Comparison of ENCODE assay signal across 9 cellular contexts in the genomic region with DNA sequence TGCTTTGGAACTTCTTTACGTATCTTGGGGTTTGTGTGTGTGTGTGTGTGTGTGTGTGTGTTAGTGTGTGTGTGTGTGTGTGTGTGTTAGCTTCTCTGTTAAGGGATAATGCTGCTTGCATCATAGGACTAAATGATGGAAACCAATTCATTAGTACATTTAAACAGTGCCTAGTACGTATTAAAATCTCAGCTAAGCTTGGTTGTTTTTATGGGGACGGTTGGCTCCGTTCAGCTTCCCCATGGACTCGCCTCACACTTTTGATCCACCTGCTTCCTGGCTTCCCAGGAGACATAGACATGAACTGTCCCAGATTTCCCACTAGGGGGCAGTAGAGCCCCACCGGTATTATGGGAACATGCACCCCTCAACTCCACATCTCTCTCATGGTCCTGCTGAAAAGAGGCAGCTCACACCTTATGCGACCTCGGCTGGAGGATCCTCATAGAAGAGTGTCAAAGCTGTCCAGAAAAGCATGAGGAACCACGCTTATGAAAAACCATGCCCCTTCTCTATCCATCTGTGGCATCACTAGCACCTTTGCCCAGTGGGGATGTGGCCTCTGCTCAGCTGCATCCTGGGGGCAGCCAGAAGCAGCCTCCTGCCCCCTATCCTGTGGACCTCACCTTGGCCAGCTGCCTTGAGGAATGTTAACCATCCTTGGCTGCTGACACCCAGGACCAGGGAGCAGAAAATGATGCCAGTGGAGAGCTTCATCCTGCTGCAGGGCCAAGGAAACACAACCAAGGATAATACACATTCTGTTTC. TPM values are rescaled to one million over a fixed set of nuclear protein-coding genes. Genes with fewer than 3 reads are reported as not detected.
DNase-seq lines count a peak whose midpoint lies in the region; ATAC-seq, FAIRE-seq and TF ChIP-seq lines count a peak whose summit lies in the region.
"Had no signal": no experiment of that assay in that cellular context is flagged by ENCODE, and none has a peak within 500 bp of the region (broad histone marks: within the 10 kb centered on the region; RNA-seq: fewer than 3 reads in every experiment).

No MANE protein-coding gene starts in this region.

- ATAC-seq in GM19463 (IDR thresholded peaks at IDR 0.05; ENCODE audit: unreplicated experiment): peak; percentile 92
- peak; percentile 77 to 79 for ATAC-seq in natural killer cell treated with Interleukin-12 subunit alpha and Interleukin-12 subunit beta and Interleukin-15 and Interleukin-18, amount 100 ng/mL, for 72 hours

- H3K36me3 Mint-ChIP-seq in natural killer cell treated with Interleukin-12 subunit alpha and Interleukin-12 subunit beta and Interleukin-15 and Interleukin-18, amount 100 ng/mL, for 72 hours: no peaks in the 10 kb centered on the region
- H3K36me3 Mint-ChIP-seq: activated naive CD4-positive, alpha-beta T cell treated with anti-CD3 and anti-CD28 coated beads, Interleukin-2, amount 50 U/mL, for 24 hours had no signal

- H3K4me1 Mint-ChIP-seq in natural killer cell treated with Interleukin-12 subunit alpha and Interleukin-12 subunit beta and Interleukin-15 and Interleukin-18, amount 100 ng/mL, for 72 hours (ENCODE audit: low read depth in 2 of 2): peaks cover 0 to 6% of the 10 kb centered on the region in 2 donors
- H3K4me1 Mint-ChIP-seq: activated naive CD4-positive, alpha-beta T cell treated with anti-CD3 and anti-CD28 coated beads, Interleukin-2, amount 50 U/mL, for 24 hours had no signal

- H3K27me3 ChIP-seq in NT2/D1 (ENCODE audit: insufficient read depth, insufficient read length): peaks cover 14% of the 10 kb centered on the region

- H3K4me1 ChIP-seq in NT2/D1 (ENCODE audit: insufficient read depth, insufficient read length): no peaks in the 10 kb centered on the region

- H3K4me3 ChIP-seq in NT2/D1 (ENCODE audit: insufficient read length, low read depth): no peak overlapping the region

- TF ChIP-seq POLR2A in erythroblast (IDR thresholded peaks at IDR 0.05; ENCODE audit: low read length): no peak

- no peak for FAIRE-seq in HTR-8/SVneo (lab: Jason Lieb, UNC)

- no peaks in the 10 kb centered on the region for H3K9me3 ChIP-seq in NT2/D1 (ENCODE audit: insufficient read depth, low read length)

- DNase-seq in COR-L47 (lab: John Stamatoyannopoulos, UW) (peak; percentile 56), HTR-8/SVneo (ENCODE audit: insufficient read length, low spot score) (peak; percentile 77), NT2/D1 (ENCODE audit: low read depth, low spot score) (peak; percentile 57), erythroblast (lab: John Stamatoyannopoulos, UW) (peak; percentile 57 to 75)
- peak; percentile 29 for DNase-seq in activated CD8-positive, alpha-beta memory T cell treated with anti-CD3 and anti-CD28 coated beads, Interleukin-2, amount 50 U/mL, for 24 hours (ENCODE audit: extremely low read depth)
- DNase-seq in natural killer cell treated with Interleukin-12 subunit alpha and Interleukin-12 subunit beta and Interleukin-15 and Interleukin-18, amount 100 ng/mL, for 72 hours (ENCODE audit: low spot score): peak; percentile 73
- peak; percentile 30 for DNase-seq in stimulated activated naive CD4-positive, alpha-beta T cell treated with Interleukin-2 at 50 U/mL for 16 hours (lab: John Stamatoyannopoulos, UW)

- no peak overlapping the region for H3K27ac Mint-ChIP-seq in natural killer cell treated with Interleukin-12 subunit alpha and Interleukin-12 subunit beta and Interleukin-15 and Interleukin-18, amount 100 ng/mL, for 72 hours
- H3K27ac Mint-ChIP-seq: activated naive CD4-positive, alpha-beta T cell treated with anti-CD3 and anti-CD28 coated beads, Interleukin-2, amount 50 U/mL, for 24 hours had no signal

- no peak overlapping the region for H3K4me3 Mint-ChIP-seq in natural killer cell treated with Interleukin-12 subunit alpha and Interleukin-12 subunit beta and Interleukin-15 and Interleukin-18, amount 100 ng/mL, for 72 hours
- H3K4me3 Mint-ChIP-seq: activated naive CD4-positive, alpha-beta T cell treated with anti-CD3 and anti-CD28 coated beads, Interleukin-2, amount 50 U/mL, for 24 hours had no signal

- H3K9me3 Mint-ChIP-seq in natural killer cell treated with Interleukin-12 subunit alpha and Interleukin-12 subunit beta and Interleukin-15 and Interleukin-18, amount 100 ng/mL, for 72 hours: no peaks in the 10 kb centered on the region
- H3K9me3 Mint-ChIP-seq: activated naive CD4-positive, alpha-beta T cell treated with anti-CD3 and anti-CD28 coated beads, Interleukin-2, amount 50 U/mL, for 24 hours had no signal

- H3K9ac ChIP-seq in NT2/D1 (ENCODE audit: insufficient read length, low read depth): no peak overlapping the region

- H3K36me3 ChIP-seq in NT2/D1 (ENCODE audit: insufficient read depth, insufficient read length, low read length): no peaks in the 10 kb centered on the region

- peaks cover 22 to 34% of the 10 kb centered on the region in 2 donors for H3K27me3 Mint-ChIP-seq in natural killer cell treated with Interleukin-12 subunit alpha and Interleukin-12 subunit beta and Interleukin-15 and Interleukin-18, amount 100 ng/mL, for 72 hours

RNA-seq across cellular contexts. Expression of a gene that starts 9.7 kb away (rescaled TPM):
- total RNA-seq in natural killer cell treated with Interleukin-12 subunit alpha and Interleukin-12 subunit beta and Interleukin-15 and Interleukin-18, amount 100 ng/mL, for 72 hours: 10 to 100 TPM; 25.7 to 38.0 TPM

RNA-seq across cellular contexts. Expression of a gene that starts 16.8 kb away (rescaled TPM):
- not detected for total RNA-seq in natural killer cell treated with Interleukin-12 subunit alpha and Interleukin-12 subunit beta and Interleukin-15 and Interleukin-18, amount 100 ng/mL, for 72 hours

RNA-seq across cellular contexts. Expression of a gene that starts 57.1 kb away (rescaled TPM):
- not detected for total RNA-seq in natural killer cell treated with Interleukin-12 subunit alpha and Interleukin-12 subunit beta and Interleukin-15 and Interleukin-18, amount 100 ng/mL, for 72 hours
